Comparison of ENCODE assay signal across 1 cellular context in genomic region chr19:39301562-39301961, GRCh38.
TF ChIP-seq lines count a peak whose summit lies in the region.

No MANE protein-coding gene starts in this region.

TF ChIP-seq in K562, 482 proteins besides CTCF, POLR2A, EP300 and RAD21:
- TF ChIP-seq RBM25 (IDR thresholded peaks at IDR 0.05; ENCODE audit: low read depth, low read length, severe bottlenecking) (peak; percentile 67), ELK3 (CRISPR knock-in tag; IDR thresholded peaks at IDR 0.05) (no peak), YY1 (IDR thresholded peaks at IDR 0.05; ENCODE audit: borderline replicate concordance in 1 of 3, control insufficient read depth in 1 of 3, extremely low read depth in 1 of 3, insufficient read depth in 3 of 3, insufficient read length in 1 of 3, insufficient replicate concordance in 2 of 3, low read depth in 1 of 3, low read length in 2 of 3) (peak in 1 of 3 experiments; percentile 30)
